In genomic region chr9:3498691-3499090, GRCh38 we compare ENCODE assay signal across 13 cellular contexts. TPM values are rescaled to one million over a fixed set of nuclear protein-coding genes. Genes with fewer than 3 reads are reported as not detected.
DNase-seq lines count a peak whose midpoint lies in the region; FAIRE-seq and TF ChIP-seq lines count a peak whose summit lies in the region.
"Had no signal": no experiment of that assay in that cellular context is flagged by ENCODE, and none has a peak within 500 bp of the region (broad histone marks: within the 10 kb centered on the region; RNA-seq: fewer than 3 reads in every experiment).

No MANE protein-coding gene starts in this region.

- H3K36me3 ChIP-seq in bronchial epithelial cell (ENCODE audit: control insufficient read depth, insufficient read depth, low read length) (no peaks in the 10 kb centered on the region), mesodermal cell (ENCODE audit: control insufficient read depth, insufficient read depth, low read length) (no peaks in the 10 kb centered on the region)
- H3K36me3 ChIP-seq: stomach had no signal

- DNase-seq in DMS153 (lab: John Stamatoyannopoulos, UW): peak; percentile 95
- DNase-seq in NCI-H146 treated with DMSO at 0.1 percent for 48 hours (lab: John Stamatoyannopoulos, UW; ENCODE audit: unreplicated experiment): peak; percentile 85
- peak; percentile 79 for DNase-seq in bronchial epithelial cell (ENCODE audit: low read depth)
- DNase-seq in activated CD4-positive, alpha-beta memory T cell treated with anti-CD3 and anti-CD28 coated beads for 36 hours: no peak
- no peak for DNase-seq in NCI-H1694 treated with DMSO at 0.1 percent for 48 hours (lab: John Stamatoyannopoulos, UW)
- DNase-seq in stimulated activated naive CD4-positive, alpha-beta T cell (lab: John Stamatoyannopoulos, UW): no peak
- DNase-seq in activated CD4-positive, alpha-beta T cell treated with anti-CD3 and anti-CD28 coated beads, Interleukin-2, amount 50 U/mL, for 48 hours: no peak
- DNase-seq: stimulated activated CD4-positive, alpha-beta T cell treated with anti-CD3 and anti-CD28 coated beads, Interleukin-2, amount 100 ng/mL, for 48 hours; stomach; T-helper 9 cell had no signal

- H3K36me3 Mint-ChIP-seq in activated CD4-positive, alpha-beta memory T cell treated with anti-CD3 and anti-CD28 coated beads for 36 hours: peaks cover 8% of the 10 kb centered on the region

- intact Hi-C loops in activated CD4-positive, alpha-beta memory T cell treated with anti-CD3 and anti-CD28 coated beads for 36 hours (cut with micrococcal nuclease): no loop called here

- FAIRE-seq in bronchial epithelial cell (lab: Jason Lieb, UNC): no peak

- 94% methylated on average over 2 of the region's 3 CpGs; no CpG with 5 or more reads in 1 of the 2 experiments for WGBS in mesodermal cell (ENCODE audit: insufficient coverage in 2 of 2), 2 experiments

- H3K4me3 ChIP-seq in bronchial epithelial cell (ENCODE audit: low read depth, low read length): no peak overlapping the region
- H3K4me3 ChIP-seq in mesodermal cell (ENCODE audit: extremely low read depth, insufficient read depth, low read length, poor library complexity, severe bottlenecking): no peak overlapping the region
- H3K4me3 ChIP-seq: BLaER1, stomach had no signal

- no peak overlapping the region for H3K4me3 Mint-ChIP-seq in activated CD4-positive, alpha-beta memory T cell treated with anti-CD3 and anti-CD28 coated beads for 36 hours

- no peaks in the 10 kb centered on the region for H3K27me3 Mint-ChIP-seq in activated CD4-positive, alpha-beta memory T cell treated with anti-CD3 and anti-CD28 coated beads for 36 hours

- H3K9me3 Mint-ChIP-seq in activated CD4-positive, alpha-beta memory T cell treated with anti-CD3 and anti-CD28 coated beads for 36 hours: peaks cover 2% of the 10 kb centered on the region

- POLR2A ChIA-PET in activated CD4-positive, alpha-beta memory T cell treated with anti-CD3 and anti-CD28 coated beads for 36 hours (lab: Charles Lee): no interaction called here

- CTCF ChIA-PET in activated CD4-positive, alpha-beta memory T cell treated with anti-CD3 and anti-CD28 coated beads for 36 hours (lab: Charles Lee): no interaction called here

- H3K27me3 ChIP-seq in bronchial epithelial cell (ENCODE audit: control insufficient read depth, insufficient read depth, low read length): no peaks in the 10 kb centered on the region
- H3K27me3 ChIP-seq: BLaER1, stomach had no signal

- no peaks in the 10 kb centered on the region for H3K9me3 ChIP-seq in mesodermal cell (ENCODE audit: control insufficient read depth, low read length)
- H3K9me3 ChIP-seq: BLaER1, stomach had no signal

- no peak for TF ChIP-seq CTCF in bronchial epithelial cell (IDR thresholded peaks at IDR 0.05; ENCODE audit: insufficient read depth, low read length, severe bottlenecking)

- no peaks in the 10 kb centered on the region for H3K4me1 ChIP-seq in mesodermal cell (ENCODE audit: control insufficient read depth, insufficient read depth, low read length, poor library complexity, severe bottlenecking)
- H3K4me1 ChIP-seq: BLaER1 had no signal

- H3K27ac Mint-ChIP-seq in activated CD4-positive, alpha-beta memory T cell treated with anti-CD3 and anti-CD28 coated beads for 36 hours: no peak overlapping the region

- peaks cover 24% of the 10 kb centered on the region for H3K4me1 Mint-ChIP-seq in activated CD4-positive, alpha-beta memory T cell treated with anti-CD3 and anti-CD28 coated beads for 36 hours (ENCODE audit: low read depth)

- peak overlapping the region; percentile 60 for H3K27ac ChIP-seq in mesodermal cell (ENCODE audit: low read depth, low read length, severe bottlenecking)
- H3K27ac ChIP-seq: BLaER1, epithelial cell of prostate, stomach had no signal

RNA-seq across cellular contexts. Expression of gene RFX3, which starts 27.1 kb away (rescaled TPM):
- 1.4 and 1.6 TPM in 2 replicates for total RNA-seq in bronchial epithelial cell
- polyA plus RNA-seq in mesodermal cell (2013, experiment 1 of 2): 16.4 TPM
- polyA plus RNA-seq in mesodermal cell (2013, experiment 2 of 2): 14.6 TPM
- total RNA-seq in activated CD4-positive, alpha-beta memory T cell treated with anti-CD3 and anti-CD28 coated beads for 36 hours: 10 to 100 TPM; 12.2 to 13.4 TPM

Comparison
In these comparisons a context has a peak if more than half of its experiments do, and no peak if none do; other contexts are left out.
1. DNase-seq: peak in DMS153 (single experiment), NCI-H146 treated with DMSO at 0.1 percent for 48 hours (single experiment) and bronchial epithelial cell (single experiment); none in activated CD4-positive, alpha-beta memory T cell treated with anti-CD3 and anti-CD28 coated beads for 36 hours (single experiment), NCI-H1694 treated with DMSO at 0.1 percent for 48 hours (single experiment), stimulated activated naive CD4-positive, alpha-beta T cell (0 of 6) and activated CD4-positive, alpha-beta T cell treated with anti-CD3 and anti-CD28 coated beads, Interleukin-2, amount 50 U/mL, for 48 hours (0 of 2).